15 cellular contexts compared by ENCODE assay signal in genomic region chr21:27380303-27380702, GRCh38.
"Had no signal": no experiment of that assay in that cellular context is flagged by ENCODE, and none has a peak within 500 bp of the region (broad histone marks: within the 10 kb centered on the region; RNA-seq: fewer than 3 reads in every experiment).

No MANE protein-coding gene starts in this region.

- DNase-seq: activated CD4-positive, CD25-positive, alpha-beta regulatory T cell treated with anti-CD3 and anti-CD28 coated beads, Interleukin-2, amount 50 U/mL, for 72 hours; activated naive CD4-positive, alpha-beta T cell; aorta; effector memory CD8-positive, alpha-beta T cell; hippocampal formation; left lung; pancreas; stimulated activated CD4-positive, alpha-beta T cell treated with anti-CD3 and anti-CD28 coated beads, Interleukin-4, amount 100 ng/mL, for 1 hour; stimulated activated naive CD4-positive, alpha-beta T cell; T-helper 1 cell; T1000; transverse colon had no signal

- H3K27ac ChIP-seq: left lung, pancreas, transverse colon, vagina had no signal

- H3K4me3 Mint-ChIP-seq: dendritic cell treated with granulocyte-macrophage colony-stimulating factor and Interleukin-4, amounts not matched to agents 40 ng/mL and 50 ng/mL, for 4 days; effector memory CD8-positive, alpha-beta T cell; memory B cell had no signal

- H3K36me3 ChIP-seq: left lung, pancreas, transverse colon, vagina had no signal

- H3K9me3 ChIP-seq: pancreas, transverse colon, vagina had no signal

- H3K4me1 ChIP-seq: left lung, pancreas, transverse colon, vagina had no signal

- H3K27ac Mint-ChIP-seq: dendritic cell treated with granulocyte-macrophage colony-stimulating factor and Interleukin-4, amounts not matched to agents 40 ng/mL and 50 ng/mL, for 4 days; effector memory CD8-positive, alpha-beta T cell; memory B cell had no signal

- H3K36me3 Mint-ChIP-seq: memory B cell had no signal

- H3K4me3 ChIP-seq: left lung, pancreas, transverse colon, vagina had no signal

- H3K27me3 Mint-ChIP-seq: dendritic cell treated with granulocyte-macrophage colony-stimulating factor and Interleukin-4, amounts not matched to agents 40 ng/mL and 50 ng/mL, for 4 days; effector memory CD8-positive, alpha-beta T cell; memory B cell had no signal

- ATAC-seq: effector memory CD8-positive, alpha-beta T cell; left lung; pancreas had no signal

- H3K27me3 ChIP-seq: left lung, pancreas, transverse colon, vagina had no signal

- H3K4me1 Mint-ChIP-seq: memory B cell had no signal
